Comparison of ENCODE assay signal across 18 cellular contexts in genomic region chr6:37310980-37311379, GRCh38. TPM values are rescaled to one million over a fixed set of nuclear protein-coding genes. Genes with fewer than 3 reads are reported as not detected.
"Had no signal": no experiment of that assay in that cellular context is flagged by ENCODE, and none has a peak within 500 bp of the region (broad histone marks: within the 10 kb centered on the region; RNA-seq: fewer than 3 reads in every experiment).

No MANE protein-coding gene starts in this region.

- H3K4me1 ChIP-seq: prostate gland had no signal

- H3K27me3 ChIP-seq: gastrocnemius medialis, right atrium auricular region, stomach, testis, tibial artery had no signal

- H3K27ac ChIP-seq: gastrocnemius medialis, lower lobe of right lung, prostate gland, right atrium auricular region, stomach, tibial artery had no signal

- DNase-seq: cortex of kidney; foreskin fibroblast; gastrocnemius medialis; left ventricle myocardium superior; lower lobe of right lung; naive thymus-derived CD8-positive, alpha-beta T cell; nephron progenitor cell; stimulated activated CD4-positive, alpha-beta T cell treated with anti-CD3 and anti-CD28 coated beads, Interleukin-2, amount 100 ng/mL, for 24 hours; stimulated activated CD4-positive, alpha-beta T cell treated with anti-CD3 and anti-CD28 coated beads, Interleukin-4, amount 100 ng/mL, for 24 hours; stimulated activated naive CD4-positive, alpha-beta T cell treated with Interleukin-2 at 50 U/mL for 16 hours; stomach; testis; tibial artery had no signal

- H3K36me3 ChIP-seq: prostate gland had no signal

- H3K4me3 ChIP-seq: gastrocnemius medialis, lower lobe of right lung, prostate gland, right atrium auricular region, stomach, testis, tibial artery had no signal

- H3K9me3 ChIP-seq: gastrocnemius medialis, lower lobe of right lung, prostate gland, right atrium auricular region, stomach, testis, tibial artery had no signal

- ATAC-seq: esophagus mucosa; gastrocnemius medialis; left ventricle myocardium superior; lower lobe of right lung; naive thymus-derived CD8-positive, alpha-beta T cell; sciatic nerve; stimulated activated effector memory CD8-positive, alpha-beta T cell treated with anti-CD3 and anti-CD28 coated beads, Interleukin-12 subunit alpha, Interleukin-12 subunit beta, amount 100 ng/mL, for 72 hours had no signal

RNA-seq across cellular contexts. Expression of gene TMEM217, which starts 53.0 kb away (rescaled TPM):
- total RNA-seq: left ventricle myocardium superior had no signal
